In the genomic region with DNA sequence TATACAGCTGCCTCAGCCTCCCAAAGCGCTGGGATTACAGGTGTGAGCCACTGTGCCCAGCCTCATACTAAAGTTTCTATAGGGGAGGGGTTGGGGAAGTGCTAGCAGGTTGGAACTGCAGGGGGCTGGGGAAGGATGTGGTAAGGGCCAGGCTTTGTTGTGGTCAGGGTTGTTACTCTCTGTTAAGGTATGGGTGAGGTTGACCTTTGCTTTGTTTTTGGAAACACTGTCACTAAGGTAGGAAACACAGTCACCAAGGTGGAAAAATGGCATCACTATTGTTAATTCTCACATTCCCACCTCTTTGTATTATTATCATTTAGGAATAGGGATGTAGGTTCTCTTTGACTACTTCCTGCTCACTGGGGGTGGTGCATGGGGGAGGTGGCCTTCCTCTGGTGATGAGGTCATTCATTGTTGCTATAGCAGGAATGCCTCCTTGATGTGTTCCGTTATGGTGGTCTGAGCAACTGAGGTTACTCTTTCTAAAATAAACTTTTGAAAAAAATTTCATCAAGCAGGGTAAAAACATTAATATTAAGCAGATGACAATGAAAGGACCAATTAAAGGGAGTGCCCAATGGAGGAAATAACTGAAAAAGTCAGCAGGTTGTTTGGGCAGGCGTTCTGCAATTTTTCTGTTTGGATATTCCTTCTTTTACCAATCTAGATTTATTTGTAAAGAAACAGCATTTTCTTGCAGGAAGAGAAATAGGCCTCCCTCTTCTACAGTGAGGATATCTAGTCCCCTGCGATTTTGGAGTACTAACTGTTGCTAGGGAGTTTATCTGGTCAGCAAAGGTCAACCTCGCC, we compare ENCODE assay signal across 10 cellular contexts.
DNase-seq lines count a peak whose midpoint lies in the region; ATAC-seq, FAIRE-seq and TF ChIP-seq lines count a peak whose summit lies in the region.
"Had no signal": no experiment of that assay in that cellular context is flagged by ENCODE, and none has a peak within 500 bp of the region (broad histone marks: within the 10 kb centered on the region; RNA-seq: fewer than 3 reads in every experiment).

No MANE protein-coding gene starts in this region.

- no peak overlapping the region for H3K27ac Mint-ChIP-seq in activated T-cell treated with anti-CD3 and anti-CD28 coated beads, Interleukin-2, amount 50 U/mL, for 72 hours

- no peak for TF ChIP-seq POLR2A in vagina (IDR thresholded peaks at IDR 0.05)
- TF ChIP-seq POLR2A in H54 (IDR thresholded peaks at IDR 0.05; ENCODE audit: low read depth, low read length): no peak

- peak; percentile 59 to 76 for DNase-seq in activated T-cell treated with anti-CD3 and anti-CD28 coated beads, Interleukin-2, amount 50 U/mL, for 72 hours
- peak in 2 of 3 experiments; percentile 6 to 71 for DNase-seq in stimulated activated CD4-positive, alpha-beta T cell treated with anti-CD3 and anti-CD28 coated beads, TNF-alpha, amount 100 ng/mL, for 24 hours (ENCODE audit: low read depth in 3 of 3)
- DNase-seq in vagina (ENCODE audit: extremely low spot score in 2 of 2) (no peak), H54 (ENCODE audit: insufficient read length, low spot score) (no peak), GOT3 (lab: John Stamatoyannopoulos, UW) (no peak)
- DNase-seq: glutamatergic neuron, transverse colon had no signal

- H3K9me3 Mint-ChIP-seq in activated T-cell treated with anti-CD3 and anti-CD28 coated beads, Interleukin-2, amount 50 U/mL, for 72 hours: peaks cover 3 to 4% of the 10 kb centered on the region in 2 donors

- no peak overlapping the region for H3K4me3 ChIP-seq in vagina
- H3K4me3 ChIP-seq: transverse colon had no signal

- no peak for TF ChIP-seq CTCF in vagina (IDR thresholded peaks at IDR 0.05)

- FAIRE-seq in H54 (lab: Jason Lieb, UNC): no peak

- intact Hi-C loops in vagina (cut with DNase I): no loop called here

- H3K27me3 Mint-ChIP-seq in activated T-cell treated with anti-CD3 and anti-CD28 coated beads, Interleukin-2, amount 50 U/mL, for 72 hours (ENCODE audit: low read depth): peaks cover 33% of the 10 kb centered on the region

- no peaks in the 10 kb centered on the region for H3K27me3 ChIP-seq in vagina
- H3K27me3 ChIP-seq: transverse colon had no signal

- H3K27ac ChIP-seq in vagina: no peak overlapping the region
- H3K27ac ChIP-seq: transverse colon had no signal

- H3K36me3 ChIP-seq in vagina: no peaks in the 10 kb centered on the region
- H3K36me3 ChIP-seq: transverse colon had no signal

- H3K36me3 Mint-ChIP-seq in activated T-cell treated with anti-CD3 and anti-CD28 coated beads, Interleukin-2, amount 50 U/mL, for 72 hours (ENCODE audit: insufficient read depth in 2 of 2): peaks cover 2% of the 10 kb centered on the region in 2 donors

- H3K4me3 Mint-ChIP-seq in activated T-cell treated with anti-CD3 and anti-CD28 coated beads, Interleukin-2, amount 50 U/mL, for 72 hours: peak overlapping the region in 1 of 2 donors; percentile 6

- H3K4me1 Mint-ChIP-seq in activated T-cell treated with anti-CD3 and anti-CD28 coated beads, Interleukin-2, amount 50 U/mL, for 72 hours (ENCODE audit: low read depth): peaks cover 11% of the 10 kb centered on the region

- ATAC-seq in GM19397 (IDR thresholded peaks at IDR 0.05; ENCODE audit: unreplicated experiment) (peak; percentile 47), HG03457 (IDR thresholded peaks at IDR 0.05; ENCODE audit: unreplicated experiment) (peak; percentile 56)
- ATAC-seq in activated T-cell treated with anti-CD3 and anti-CD28 coated beads, Interleukin-2, amount 50 U/mL, for 72 hours (replicated peaks in 1 of 2): peak; percentile 93 to 99
- ATAC-seq: Panc1 had no signal

- H3K4me1 ChIP-seq in vagina: no peaks in the 10 kb centered on the region
- H3K4me1 ChIP-seq: transverse colon had no signal

- no peaks in the 10 kb centered on the region for H3K9me3 ChIP-seq in vagina
- H3K9me3 ChIP-seq: transverse colon had no signal

Comparison
In these comparisons a context has a peak if more than half of its experiments do, and no peak if none do; other contexts are left out.
1. DNase-seq: peak in activated T-cell treated with anti-CD3 and anti-CD28 coated beads, Interleukin-2, amount 50 U/mL, for 72 hours (2 of 2) and stimulated activated CD4-positive, alpha-beta T cell treated with anti-CD3 and anti-CD28 coated beads, TNF-alpha, amount 100 ng/mL, for 24 hours (2 of 3); none in vagina (0 of 2), H54 (single experiment) and GOT3 (single experiment).
2. Peak in every context shown above with its lines, with median percentiles within 50 percentile points of each other: ATAC-seq.